In the genomic region with DNA sequence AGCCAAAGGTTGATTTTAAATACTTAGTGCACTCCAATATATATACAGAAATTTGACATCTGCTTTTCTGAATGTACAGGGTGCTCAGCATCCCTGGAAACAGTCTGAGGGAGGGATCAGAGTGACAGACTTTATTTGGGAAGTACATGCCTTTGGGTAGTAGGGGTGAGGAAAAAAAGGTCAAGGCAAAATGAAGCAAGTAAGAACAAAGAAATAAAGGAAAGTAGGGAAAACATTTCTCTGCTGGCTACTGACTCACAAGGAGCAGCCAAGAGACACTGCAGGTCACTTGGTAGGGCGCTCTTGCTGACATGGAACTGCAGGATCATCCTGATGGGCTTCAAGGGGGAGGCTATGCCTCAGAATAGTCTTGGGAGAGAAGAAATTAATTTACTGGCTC, we compare ENCODE assay signal across 34 cellular contexts.
"Had no signal": no experiment of that assay in that cellular context is flagged by ENCODE, and none has a peak within 500 bp of the region (broad histone marks: within the 10 kb centered on the region; RNA-seq: fewer than 3 reads in every experiment).

No MANE protein-coding gene starts in this region.

- H3K9me3 ChIP-seq: adrenal gland, breast epithelium, esophagus muscularis mucosa, gastrocnemius medialis, heart right ventricle had no signal

- H3K27me3 ChIP-seq: adrenal gland, breast epithelium, cardiac muscle cell, dorsolateral prefrontal cortex, esophagus muscularis mucosa, foreskin keratinocyte, gastrocnemius medialis had no signal

- H3K4me1 Mint-ChIP-seq: activated CD8-positive, alpha-beta memory T cell treated with anti-CD3 and anti-CD28 coated beads, Interleukin-2, amount 10 ng/mL, durations not matched to agents 7 days and 5 days; activated naive CD8-positive, alpha-beta T cell treated with anti-CD3 and anti-CD28 coated beads for 36 hours; activated naive CD8-positive, alpha-beta T cell treated with anti-CD3 and anti-CD28 coated beads, Interleukin-2, amount 50 U/mL, for 24 hours; activated T-helper 17 cell treated with anti-CD3 and anti-CD28 coated beads, Interleukin-2, amount 50 U/mL, for 72 hours; brain had no signal

- H3K4me1 ChIP-seq: breast epithelium, esophagus muscularis mucosa, foreskin keratinocyte, gastrocnemius medialis, heart right ventricle had no signal

- H3K4me3 ChIP-seq: adrenal gland, breast epithelium, cardiac muscle cell, coronary artery, dorsolateral prefrontal cortex, esophagus muscularis mucosa, gastrocnemius medialis, heart right ventricle had no signal

- H3K36me3 Mint-ChIP-seq: activated CD4-positive, alpha-beta memory T cell treated with anti-CD3 and anti-CD28 coated beads for 36 hours; activated CD8-positive, alpha-beta memory T cell treated with anti-CD3 and anti-CD28 coated beads, Interleukin-2, amount 10 ng/mL, durations not matched to agents 7 days and 5 days; activated naive CD8-positive, alpha-beta T cell treated with anti-CD3 and anti-CD28 coated beads for 36 hours; brain had no signal

- ATAC-seq: activated CD4-positive, alpha-beta T cell treated with anti-CD3 and anti-CD28 coated beads for 36 hours; activated CD8-positive, alpha-beta memory T cell treated with anti-CD3 and anti-CD28 coated beads, Interleukin-2, amount 10 ng/mL, durations not matched to agents 7 days and 5 days; activated CD8-positive, alpha-beta T cell treated with anti-CD3 and anti-CD28 coated beads, Interleukin-2, amount 10 ng/mL, durations not matched to agents 7 days and 5 days; activated naive CD8-positive, alpha-beta T cell treated with anti-CD3 and anti-CD28 coated beads, Interleukin-2, amount 50 U/mL, for 24 hours; activated T-helper 17 cell treated with anti-CD3 and anti-CD28 coated beads, Interleukin-2, amount 50 U/mL, for 72 hours; foreskin keratinocyte; gastrocnemius medialis; heart right ventricle had no signal

- H3K27ac Mint-ChIP-seq: activated CD4-positive, alpha-beta memory T cell treated with anti-CD3 and anti-CD28 coated beads for 36 hours; activated CD4-positive, alpha-beta T cell treated with anti-CD3 and anti-CD28 coated beads for 36 hours; activated CD4-positive, alpha-beta T cell treated with anti-CD3 and anti-CD28 coated beads, Interleukin-2, amount 10 ng/mL, durations not matched to agents 24 days and 14 days; activated CD8-positive, alpha-beta memory T cell treated with anti-CD3 and anti-CD28 coated beads, Interleukin-2, amount 10 ng/mL, durations not matched to agents 7 days and 5 days; activated CD8-positive, alpha-beta T cell treated with anti-CD3 and anti-CD28 coated beads, Interleukin-2, amount 10 ng/mL, durations not matched to agents 7 days and 5 days; activated naive CD8-positive, alpha-beta T cell treated with anti-CD3 and anti-CD28 coated beads for 36 hours; activated naive CD8-positive, alpha-beta T cell treated with anti-CD3 and anti-CD28 coated beads, Interleukin-2, amount 50 U/mL, for 24 hours; activated T-cell treated with anti-CD3 and anti-CD28 coated beads, Interleukin-2, amount 50 U/mL, for 24 hours; activated T-helper 17 cell treated with anti-CD3 and anti-CD28 coated beads, Interleukin-2, amount 50 U/mL, for 72 hours; brain; dendritic cell treated with granulocyte-macrophage colony-stimulating factor and Interleukin-4, amounts not matched to agents 40 ng/mL and 50 ng/mL, for 4 days had no signal

- H3K27me3 Mint-ChIP-seq: activated CD4-positive, alpha-beta memory T cell treated with anti-CD3 and anti-CD28 coated beads for 36 hours; activated CD4-positive, alpha-beta T cell treated with anti-CD3 and anti-CD28 coated beads for 36 hours; activated CD4-positive, alpha-beta T cell treated with anti-CD3 and anti-CD28 coated beads, Interleukin-2, amount 10 ng/mL, durations not matched to agents 24 days and 14 days; activated naive CD8-positive, alpha-beta T cell treated with anti-CD3 and anti-CD28 coated beads for 36 hours; activated T-cell treated with anti-CD3 and anti-CD28 coated beads, Interleukin-2, amount 50 U/mL, for 24 hours; brain; dendritic cell treated with granulocyte-macrophage colony-stimulating factor and Interleukin-4, amounts not matched to agents 40 ng/mL and 50 ng/mL, for 4 days had no signal

- DNase-seq: activated CD4-positive, alpha-beta memory T cell treated with anti-CD3 and anti-CD28 coated beads for 36 hours; activated CD4-positive, alpha-beta T cell treated with anti-CD3 and anti-CD28 coated beads for 36 hours; activated CD4-positive, alpha-beta T cell treated with anti-CD3 and anti-CD28 coated beads, Interleukin-2, amount 10 ng/mL, durations not matched to agents 24 days and 14 days; activated CD4-positive, CD25-positive, alpha-beta regulatory T cell; activated CD4-positive, CD25-positive, alpha-beta regulatory T cell treated with anti-CD3 and anti-CD28 coated beads, Interleukin-2, amount 50 U/mL, for 72 hours; activated CD8-positive, alpha-beta memory T cell treated with anti-CD3 and anti-CD28 coated beads, Interleukin-2, amount 10 ng/mL, durations not matched to agents 7 days and 5 days; activated CD8-positive, alpha-beta memory T cell treated with anti-CD3 and anti-CD28 coated beads, Interleukin-2, amount 50 U/mL, for 4 hours; activated CD8-positive, alpha-beta T cell treated with anti-CD3 and anti-CD28 coated beads, Interleukin-2, amount 10 ng/mL, durations not matched to agents 7 days and 5 days; activated effector memory CD4-positive, alpha-beta T cell treated with Interleukin-2 at 50 U/mL for 16 hours; activated gamma-delta T cell treated with Interleukin-2 at 50 U/mL for 16 hours; activated naive CD4-positive, alpha-beta T cell treated with anti-CD3 and anti-CD28 coated beads, Interleukin-2, amount 50 U/mL, for 16 hours; activated naive CD4-positive, alpha-beta T cell treated with Interleukin-2 at 50 U/mL for 16 hours; activated naive CD8-positive, alpha-beta T cell treated with anti-CD3 and anti-CD28 coated beads for 36 hours; activated naive CD8-positive, alpha-beta T cell treated with anti-CD3 and anti-CD28 coated beads, Interleukin-2, amount 50 U/mL, for 24 hours; activated T-cell treated with anti-CD3 and anti-CD28 coated beads, Interleukin-2, amount 50 U/mL, for 24 hours; adrenal gland; amygdala; aorta; central memory CD4-positive, alpha-beta T cell; cerebellar nuclear complex; dorsolateral prefrontal cortex; effector memory CD4-positive, alpha-beta T cell; erythroblast; foreskin keratinocyte; gastrocnemius medialis; heart right ventricle; T-helper 2 cell had no signal

- H3K4me3 Mint-ChIP-seq: activated CD4-positive, alpha-beta memory T cell treated with anti-CD3 and anti-CD28 coated beads for 36 hours; activated CD4-positive, alpha-beta T cell treated with anti-CD3 and anti-CD28 coated beads for 36 hours; activated CD4-positive, alpha-beta T cell treated with anti-CD3 and anti-CD28 coated beads, Interleukin-2, amount 10 ng/mL, durations not matched to agents 24 days and 14 days; activated CD8-positive, alpha-beta memory T cell treated with anti-CD3 and anti-CD28 coated beads, Interleukin-2, amount 10 ng/mL, durations not matched to agents 7 days and 5 days; activated CD8-positive, alpha-beta T cell treated with anti-CD3 and anti-CD28 coated beads, Interleukin-2, amount 10 ng/mL, durations not matched to agents 7 days and 5 days; activated naive CD8-positive, alpha-beta T cell treated with anti-CD3 and anti-CD28 coated beads for 36 hours; activated naive CD8-positive, alpha-beta T cell treated with anti-CD3 and anti-CD28 coated beads, Interleukin-2, amount 50 U/mL, for 24 hours; activated T-cell treated with anti-CD3 and anti-CD28 coated beads, Interleukin-2, amount 50 U/mL, for 24 hours; activated T-helper 17 cell treated with anti-CD3 and anti-CD28 coated beads, Interleukin-2, amount 50 U/mL, for 72 hours; brain; dendritic cell treated with granulocyte-macrophage colony-stimulating factor and Interleukin-4, amounts not matched to agents 40 ng/mL and 50 ng/mL, for 4 days had no signal

- H3K9me3 Mint-ChIP-seq: activated CD4-positive, alpha-beta memory T cell treated with anti-CD3 and anti-CD28 coated beads for 36 hours; activated CD4-positive, alpha-beta T cell treated with anti-CD3 and anti-CD28 coated beads, Interleukin-2, amount 10 ng/mL, durations not matched to agents 24 days and 14 days; activated naive CD8-positive, alpha-beta T cell treated with anti-CD3 and anti-CD28 coated beads for 36 hours; activated naive CD8-positive, alpha-beta T cell treated with anti-CD3 and anti-CD28 coated beads, Interleukin-2, amount 50 U/mL, for 24 hours; activated T-cell treated with anti-CD3 and anti-CD28 coated beads, Interleukin-2, amount 50 U/mL, for 24 hours; brain; dendritic cell treated with granulocyte-macrophage colony-stimulating factor and Interleukin-4, amounts not matched to agents 40 ng/mL and 50 ng/mL, for 4 days had no signal

- H3K27ac ChIP-seq: adrenal gland, breast epithelium, cardiac muscle cell, coronary artery, dorsolateral prefrontal cortex, esophagus muscularis mucosa, foreskin keratinocyte, gastrocnemius medialis, heart right ventricle had no signal

- H3K36me3 ChIP-seq: adrenal gland, breast epithelium, cardiac muscle cell, esophagus muscularis mucosa, gastrocnemius medialis, heart right ventricle had no signal
